Comparison of ENCODE assay signal across 16 cellular contexts in the genomic region with DNA sequence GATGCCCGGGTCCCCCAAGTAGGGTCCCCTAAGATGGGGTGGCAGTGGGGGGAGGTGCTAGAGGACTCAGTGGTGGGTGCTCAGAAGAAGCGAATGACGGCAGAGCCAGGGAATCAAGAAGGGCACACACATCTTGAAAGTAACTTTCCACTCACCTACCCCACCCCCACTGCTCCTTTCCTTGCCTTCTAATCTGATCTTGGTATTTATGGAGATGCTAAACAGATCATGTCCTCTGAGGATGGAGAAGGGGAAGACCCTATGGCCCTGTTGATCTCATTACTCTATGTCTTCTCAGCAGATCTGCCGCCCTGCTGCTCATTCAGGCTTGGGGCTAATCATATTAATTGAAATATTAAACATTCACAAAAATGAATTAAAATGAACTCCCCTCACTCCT. TPM values are rescaled to one million over a fixed set of nuclear protein-coding genes. Genes with fewer than 3 reads are reported as not detected.
DNase-seq lines count a peak whose midpoint lies in the region; TF ChIP-seq lines count a peak whose summit lies in the region.
"Had no signal": no experiment of that assay in that cellular context is flagged by ENCODE, and none has a peak within 500 bp of the region (broad histone marks: within the 10 kb centered on the region; RNA-seq: fewer than 3 reads in every experiment).

No MANE protein-coding gene starts in this region.

- H3K4me1 ChIP-seq in parathyroid adenoma (peaks cover 6% of the 10 kb centered on the region), transverse colon (peaks cover 5 to 42% (median 26%) of the 10 kb centered on the region in 4 donors)

- DNase-seq in NCI-H82 treated with DMSO at 0.1 percent for 48 hours (lab: John Stamatoyannopoulos, UW; ENCODE audit: unreplicated experiment) (peak; percentile 98), endothelial cell (ENCODE audit: low spot score) (no peak), transverse colon (no peak), superior temporal gyrus (ENCODE audit: extremely low spot score) (no peak), foreskin melanocyte (no peak)
- DNase-seq in activated T-helper 2 cell treated with anti-CD3 and anti-CD28 coated beads, Interferon-gamma antibody, Interleukin-2, Interleukin-4, amounts not matched to agents 10 μg/mL and 5 μg/mL and 100 μg/mL, durations not matched to agents 14 hours and 24 hours and 36 hours (ENCODE audit: low spot score), result no peak
- DNase-seq: BE2C; CD4-positive, alpha-beta memory T cell; GF-D8 had no signal

- H3K27ac Mint-ChIP-seq in endothelial cell (ENCODE audit: unreplicated experiment), result peak overlapping the region; percentile 20
- no peak overlapping the region for H3K27ac Mint-ChIP-seq in activated T-helper 2 cell treated with anti-CD3 and anti-CD28 coated beads, Interferon-gamma antibody, Interleukin-2, Interleukin-4, amounts not matched to agents 10 μg/mL and 5 μg/mL and 100 μg/mL, durations not matched to agents 14 hours and 24 hours and 36 hours

- no peaks in the 10 kb centered on the region for H3K36me3 Mint-ChIP-seq in endothelial cell (ENCODE audit: low read depth, unreplicated experiment)
- no peaks in the 10 kb centered on the region for H3K36me3 Mint-ChIP-seq in activated T-helper 2 cell treated with anti-CD3 and anti-CD28 coated beads, Interferon-gamma antibody, Interleukin-2, Interleukin-4, amounts not matched to agents 10 μg/mL and 5 μg/mL and 100 μg/mL, durations not matched to agents 14 hours and 24 hours and 36 hours (ENCODE audit: low read depth)
- H3K36me3 Mint-ChIP-seq: CD4-positive, alpha-beta memory T cell had no signal

- no peaks in the 10 kb centered on the region for H3K36me3 ChIP-seq in parathyroid adenoma (ENCODE audit: control insufficient read depth, insufficient read depth, low read length)
- no peaks in the 10 kb centered on the region for H3K36me3 ChIP-seq in transverse colon
- H3K36me3 ChIP-seq: BE2C, HAP-1 had no signal

- H3K4me3 Mint-ChIP-seq in endothelial cell (ENCODE audit: unreplicated experiment), result no peak overlapping the region
- no peak overlapping the region for H3K4me3 Mint-ChIP-seq in activated T-helper 2 cell treated with anti-CD3 and anti-CD28 coated beads, Interferon-gamma antibody, Interleukin-2, Interleukin-4, amounts not matched to agents 10 μg/mL and 5 μg/mL and 100 μg/mL, durations not matched to agents 14 hours and 24 hours and 36 hours (ENCODE audit: low read depth)

- H3K4me1 Mint-ChIP-seq in endothelial cell (ENCODE audit: unreplicated experiment), result peaks cover 15% of the 10 kb centered on the region
- peaks cover 19% of the 10 kb centered on the region for H3K4me1 Mint-ChIP-seq in activated T-helper 2 cell treated with anti-CD3 and anti-CD28 coated beads, Interferon-gamma antibody, Interleukin-2, Interleukin-4, amounts not matched to agents 10 μg/mL and 5 μg/mL and 100 μg/mL, durations not matched to agents 14 hours and 24 hours and 36 hours (ENCODE audit: low read depth)

- no peaks in the 10 kb centered on the region for H3K27me3 ChIP-seq in parathyroid adenoma (ENCODE audit: control insufficient read depth, insufficient read depth, low read length)
- peaks cover 19% of the 10 kb centered on the region for H3K27me3 ChIP-seq in transverse colon
- H3K27me3 ChIP-seq: BE2C had no signal

- H3K9me3 ChIP-seq in parathyroid adenoma (ENCODE audit: control insufficient read depth, low read length) (no peaks in the 10 kb centered on the region), transverse colon (no peaks in the 10 kb centered on the region)
- H3K9me3 ChIP-seq: A549, BE2C, HAP-1 had no signal

- TF ChIP-seq CTCF in endothelial cell (IDR thresholded peaks at IDR 0.05; ENCODE audit: unreplicated experiment) (no peak), parathyroid adenoma (IDR thresholded peaks at IDR 0.05) (no peak), transverse colon (IDR thresholded peaks at IDR 0.05) (no peak)

- TF ChIP-seq POLR2A in transverse colon (IDR thresholded peaks at IDR 0.05), result no peak

- no peaks in the 10 kb centered on the region for H3K9me3 Mint-ChIP-seq in endothelial cell (ENCODE audit: unreplicated experiment)
- H3K9me3 Mint-ChIP-seq in activated T-helper 2 cell treated with anti-CD3 and anti-CD28 coated beads, Interferon-gamma antibody, Interleukin-2, Interleukin-4, amounts not matched to agents 10 μg/mL and 5 μg/mL and 100 μg/mL, durations not matched to agents 14 hours and 24 hours and 36 hours, result no peaks in the 10 kb centered on the region
- H3K9me3 Mint-ChIP-seq: CD4-positive, alpha-beta memory T cell had no signal

- H3K27me3 Mint-ChIP-seq in endothelial cell (ENCODE audit: unreplicated experiment), result peaks cover 22% of the 10 kb centered on the region
- H3K27me3 Mint-ChIP-seq in activated T-helper 2 cell treated with anti-CD3 and anti-CD28 coated beads, Interferon-gamma antibody, Interleukin-2, Interleukin-4, amounts not matched to agents 10 μg/mL and 5 μg/mL and 100 μg/mL, durations not matched to agents 14 hours and 24 hours and 36 hours (ENCODE audit: low read depth), result peaks cover 76% of the 10 kb centered on the region

- peak overlapping the region; percentile 31 for H2AFZ ChIP-seq in parathyroid adenoma

- WGBS in transverse colon (ENCODE audit: low coverage in 1 of 2), 2 donors, result 90% methylated on average over 4 of the region's 4 CpGs; no CpG with 5 or more reads in 1 of the 2 donors

- intact Hi-C loops in transverse colon (cut with DNase I; ENCODE audit: low total_unique reads), result no loop called here
- intact Hi-C loops in activated T-helper 2 cell treated with anti-CD3 and anti-CD28 coated beads, Interferon-gamma antibody, Interleukin-2, Interleukin-4, amounts not matched to agents 10 μg/mL and 5 μg/mL and 100 μg/mL, durations not matched to agents 14 hours and 24 hours and 36 hours (cut with micrococcal nuclease), result no loop called here

- no peak for TF ChIP-seq EP300 in transverse colon (IDR thresholded peaks at IDR 0.05; ENCODE audit: low read depth)

- no peak overlapping the region for H3K4me3 ChIP-seq in parathyroid adenoma (ENCODE audit: low read depth, low read length)
- no peak overlapping the region for H3K4me3 ChIP-seq in transverse colon
- H3K4me3 ChIP-seq: A549, HAP-1 had no signal

- no peaks in the 10 kb centered on the region for H3K79me2 ChIP-seq in parathyroid adenoma

- no peak overlapping the region for H3K9ac ChIP-seq in parathyroid adenoma

- in situ Hi-C loops in transverse colon (cut with MboI; ENCODE audit: low pct_ligation_motif_present in 1 of 4, low pct_unique_long_range_greater_than_20kb in 1 of 4, low sequenced_read_pairs in 3 of 4), result no loop called here

- peak overlapping the region; percentile 60 for H3K27ac ChIP-seq in angular gyrus (ENCODE audit: low read depth, low read length)
- peak overlapping the region; percentile 48 for H3K27ac ChIP-seq in parathyroid adenoma
- no peak overlapping the region for H3K27ac ChIP-seq in transverse colon
- H3K27ac ChIP-seq: A549, C4-2B had no signal

- H3K4me2 ChIP-seq in parathyroid adenoma (ENCODE audit: low read length), result no peak overlapping the region
- H3K4me2 ChIP-seq: A549 had no signal

RNA-seq across cellular contexts. Expression of a gene that starts 2.1 kb away (rescaled TPM):
- total RNA-seq in endothelial cell (ENCODE audit: unreplicated experiment) (not detected), transverse colon (1 to 10 TPM in 3 of 4 donors, not detected in 1; 1.3 to 2.7 (median 1.6) TPM)
- not detected in 2 replicates for total RNA-seq in activated T-helper 2 cell treated with anti-CD3 and anti-CD28 coated beads, Interferon-gamma antibody, Interleukin-2, Interleukin-4, amounts not matched to agents 10 μg/mL and 5 μg/mL and 100 μg/mL, durations not matched to agents 14 hours and 24 hours and 36 hours
- total RNA-seq: CD4-positive, alpha-beta memory T cell had no signal

RNA-seq across cellular contexts. Expression of a gene that starts 2.7 kb away (rescaled TPM):
- total RNA-seq in endothelial cell (ENCODE audit: unreplicated experiment), result not detected
- total RNA-seq in transverse colon, result not detected
- not detected in 2 replicates for total RNA-seq in activated T-helper 2 cell treated with anti-CD3 and anti-CD28 coated beads, Interferon-gamma antibody, Interleukin-2, Interleukin-4, amounts not matched to agents 10 μg/mL and 5 μg/mL and 100 μg/mL, durations not matched to agents 14 hours and 24 hours and 36 hours
- total RNA-seq: CD4-positive, alpha-beta memory T cell; H1; HT-29 had no signal

RNA-seq across cellular contexts. Expression of a gene that starts 44.6 kb away (rescaled TPM):
- total RNA-seq in endothelial cell (ENCODE audit: unreplicated experiment) (99.5 TPM), transverse colon (100 to 1,000 TPM in 1 of 4 donors, 10 to 100 TPM in 3; 20.2 to 138 (median 40.1) TPM)
- 141 and 159 TPM in 2 replicates for total RNA-seq in activated T-helper 2 cell treated with anti-CD3 and anti-CD28 coated beads, Interferon-gamma antibody, Interleukin-2, Interleukin-4, amounts not matched to agents 10 μg/mL and 5 μg/mL and 100 μg/mL, durations not matched to agents 14 hours and 24 hours and 36 hours

Comparison
In these comparisons a context has a peak if more than half of its experiments do, and no peak if none do; other contexts are left out.
1. H3K27ac ChIP-seq: peak in angular gyrus (single experiment) and parathyroid adenoma (single experiment); none in transverse colon (0 of 4).